Comparison of ENCODE assay signal across 17 cellular contexts in genomic region chr1:185926562-185926961, GRCh38.
DNase-seq lines count a peak whose midpoint lies in the region; TF ChIP-seq lines count a peak whose summit lies in the region.
"Had no signal": no experiment of that assay in that cellular context is flagged by ENCODE, and none has a peak within 500 bp of the region (broad histone marks: within the 10 kb centered on the region; RNA-seq: fewer than 3 reads in every experiment).

No MANE protein-coding gene starts in this region.

- TF ChIP-seq CTCF in chondrocyte (IDR thresholded peaks at IDR 0.05), result no peak
- TF ChIP-seq CTCF in neural cell (IDR thresholded peaks at IDR 0.05; ENCODE audit: poor library complexity, severe bottlenecking), result no peak
- TF ChIP-seq CTCF in endothelial cell (IDR thresholded peaks at IDR 0.05; ENCODE audit: unreplicated experiment), result no peak

- DNase-seq in DMS153 treated with DMSO at 0.1 percent for 48 hours (lab: John Stamatoyannopoulos, UW; ENCODE audit: unreplicated experiment) (peak; percentile 14), M059J (ENCODE audit: low read depth) (peak; percentile 9), chondrocyte (ENCODE audit: low spot score) (no peak), hippocampal formation (lab: John Stamatoyannopoulos, UW) (no peak), NCI-H1694 (lab: John Stamatoyannopoulos, UW) (no peak), endothelial cell (ENCODE audit: low spot score) (no peak)
- DNase-seq: activated effector memory CD4-positive, alpha-beta T cell treated with Interleukin-2 at 50 U/mL for 16 hours; body of pancreas; DMS79; GOT3; NCI-H1105 treated with DMSO at 0.1 percent for 48 hours; NCI-H446; stimulated activated naive B cell treated with anti-CD40 and anti-IgM and Interleukin-4, amounts not matched to agents 10 μg/mL and 1 μg/mL and 100 μg/mL, for 72 hours had no signal

- H3K9me3 ChIP-seq in neural cell (ENCODE audit: low read length), result no peaks in the 10 kb centered on the region
- H3K9me3 ChIP-seq: BLaER1 treated with 17β-estradiol and CSF1 and Interleukin-3, amounts not matched to agents 10 nM and 100 nM; body of pancreas; neutrophil had no signal

- no peaks in the 10 kb centered on the region for H3F3A ChIP-seq in neural cell (ENCODE audit: insufficient read depth, low read length, poor library complexity, severe bottlenecking)

- H4K20me1 ChIP-seq in neural cell (ENCODE audit: insufficient read depth), result no peaks in the 10 kb centered on the region
- H4K20me1 ChIP-seq: BLaER1 treated with 17β-estradiol and CSF1 and Interleukin-3, amounts not matched to agents 10 nM and 100 nM had no signal

- no peaks in the 10 kb centered on the region for H3K36me3 ChIP-seq in neural cell (ENCODE audit: insufficient read depth, low read length)
- H3K36me3 ChIP-seq: BLaER1 treated with 17β-estradiol and CSF1 and Interleukin-3, amounts not matched to agents 10 nM and 100 nM; neutrophil had no signal

- no peak overlapping the region for H2AFZ ChIP-seq in neural cell (ENCODE audit: low read depth, low read length)

- TF ChIP-seq RAD21 in neural cell (conservative IDR thresholded peaks at IDR 0.05), result no peak

- no peak overlapping the region for H3K9ac ChIP-seq in neural cell (ENCODE audit: low read length)
- H3K9ac ChIP-seq: BLaER1 treated with 17β-estradiol and CSF1 and Interleukin-3, amounts not matched to agents 10 nM and 100 nM had no signal

- no peak overlapping the region for H3K4me3 ChIP-seq in neural cell (ENCODE audit: low read length)
- H3K4me3 ChIP-seq: BLaER1 treated with 17β-estradiol and CSF1 and Interleukin-3, amounts not matched to agents 10 nM and 100 nM; body of pancreas; skin epidermis had no signal

- H3K79me2 ChIP-seq in neural cell (replicated peaks; ENCODE audit: insufficient read depth, low read length), result no peaks in the 10 kb centered on the region

- no peaks in the 10 kb centered on the region for H3K9me3 Mint-ChIP-seq in chondrocyte (ENCODE audit: low read depth)
- H3K9me3 Mint-ChIP-seq in endothelial cell (ENCODE audit: unreplicated experiment), result no peaks in the 10 kb centered on the region
- H3K9me3 Mint-ChIP-seq: stimulated activated naive B cell treated with anti-CD40 and anti-IgM and Interleukin-4, amounts not matched to agents 10 μg/mL and 1 μg/mL and 100 μg/mL, for 72 hours had no signal

- H3K4me3 Mint-ChIP-seq in chondrocyte (ENCODE audit: unreplicated experiment) (no peak overlapping the region), endothelial cell (ENCODE audit: unreplicated experiment) (no peak overlapping the region)
- H3K4me3 Mint-ChIP-seq: stimulated activated naive B cell treated with anti-CD40 and anti-IgM and Interleukin-4, amounts not matched to agents 10 μg/mL and 1 μg/mL and 100 μg/mL, for 72 hours had no signal

- TF ChIP-seq EP300 in neural cell (conservative IDR thresholded peaks at IDR 0.05; ENCODE audit: poor library complexity, severe bottlenecking), result peak; percentile 48

- no peak overlapping the region for H3K4me2 ChIP-seq in neural cell (ENCODE audit: low read length)
- H3K4me2 ChIP-seq: BLaER1 treated with 17β-estradiol and CSF1 and Interleukin-3, amounts not matched to agents 10 nM and 100 nM had no signal

- no peaks in the 10 kb centered on the region for H3K9me2 ChIP-seq in neural cell (ENCODE audit: insufficient read depth, low read length)

- H3K4me1 Mint-ChIP-seq in chondrocyte (ENCODE audit: low read depth) (peaks cover 54% of the 10 kb centered on the region), endothelial cell (ENCODE audit: unreplicated experiment) (peaks cover 3% of the 10 kb centered on the region)

- H3K27me3 Mint-ChIP-seq in chondrocyte (ENCODE audit: low read depth) (no peaks in the 10 kb centered on the region), endothelial cell (ENCODE audit: unreplicated experiment) (no peaks in the 10 kb centered on the region)

- H3K27ac Mint-ChIP-seq in chondrocyte (ENCODE audit: unreplicated experiment), result peak overlapping the region; percentile 89
- no peak overlapping the region for H3K27ac Mint-ChIP-seq in endothelial cell (ENCODE audit: unreplicated experiment)
- H3K27ac Mint-ChIP-seq: stimulated activated naive B cell treated with anti-CD40 and anti-IgM and Interleukin-4, amounts not matched to agents 10 μg/mL and 1 μg/mL and 100 μg/mL, for 72 hours had no signal

- no peak overlapping the region for H3K27ac ChIP-seq in neural cell (ENCODE audit: low read length)
- H3K27ac ChIP-seq: BLaER1 treated with 17β-estradiol and CSF1 and Interleukin-3, amounts not matched to agents 10 nM and 100 nM; body of pancreas; neutrophil had no signal

- peaks cover 12% of the 10 kb centered on the region for H3K36me3 Mint-ChIP-seq in chondrocyte (ENCODE audit: low read depth)
- H3K36me3 Mint-ChIP-seq in endothelial cell (ENCODE audit: low read depth, unreplicated experiment), result no peaks in the 10 kb centered on the region
- H3K36me3 Mint-ChIP-seq: stimulated activated naive B cell treated with anti-CD40 and anti-IgM and Interleukin-4, amounts not matched to agents 10 μg/mL and 1 μg/mL and 100 μg/mL, for 72 hours had no signal

- H3K27me3 ChIP-seq in neural cell (ENCODE audit: insufficient read depth, low read depth, low read length), result no peaks in the 10 kb centered on the region
- H3K27me3 ChIP-seq: BLaER1 treated with 17β-estradiol and CSF1 and Interleukin-3, amounts not matched to agents 10 nM and 100 nM; body of pancreas; neutrophil had no signal

TF ChIP-seq in neural cell, 6 proteins besides CTCF, POLR2A, EP300 and RAD21:
- TF ChIP-seq REST (IDR thresholded peaks at IDR 0.05; ENCODE audit: borderline replicate concordance) (no peak), SMC3 (conservative IDR thresholded peaks at IDR 0.05; ENCODE audit: poor library complexity) (no peak), TAF1 (IDR thresholded peaks at IDR 0.05; ENCODE audit: low read depth) (no peak), POLR2AphosphoS5 (IDR thresholded peaks at IDR 0.05) (no peak), MXI1 (conservative IDR thresholded peaks at IDR 0.05; ENCODE audit: poor library complexity, severe bottlenecking) (no peak), EZH2 (IDR thresholded peaks at IDR 0.05; ENCODE audit: borderline replicate concordance, insufficient read depth, low read length, poor library complexity, severe bottlenecking) (no peak)

Comparison
In these comparisons a context has a peak if more than half of its experiments do, and no peak if none do; other contexts are left out.
1. DNase-seq: peak in DMS153 treated with DMSO at 0.1 percent for 48 hours (single experiment) and M059J (single experiment); none in chondrocyte (single experiment), hippocampal formation (0 of 2), NCI-H1694 (single experiment) and endothelial cell (single experiment).